Comparison of ENCODE assay signal across 1 cellular context in genomic region chr6:82178084-82178758, GRCh38.
A peak's percentile ranks its signal among the peaks of the same experiment; 100 is the strongest.
TF ChIP-seq lines count a peak whose summit lies in the region.

No MANE protein-coding gene starts in this region.

TF ChIP-seq in K562, 482 proteins besides CTCF, POLR2A, EP300 and RAD21:
- peak; percentile 52; the same call in 1 of the 2 replicates for TF ChIP-seq DEAF1 (CRISPR knock-in tag; IDR thresholded peaks at IDR 0.05)
- no peak for TF ChIP-seq MITF (IDR thresholded peaks at IDR 0.05)
